In the genomic region with DNA sequence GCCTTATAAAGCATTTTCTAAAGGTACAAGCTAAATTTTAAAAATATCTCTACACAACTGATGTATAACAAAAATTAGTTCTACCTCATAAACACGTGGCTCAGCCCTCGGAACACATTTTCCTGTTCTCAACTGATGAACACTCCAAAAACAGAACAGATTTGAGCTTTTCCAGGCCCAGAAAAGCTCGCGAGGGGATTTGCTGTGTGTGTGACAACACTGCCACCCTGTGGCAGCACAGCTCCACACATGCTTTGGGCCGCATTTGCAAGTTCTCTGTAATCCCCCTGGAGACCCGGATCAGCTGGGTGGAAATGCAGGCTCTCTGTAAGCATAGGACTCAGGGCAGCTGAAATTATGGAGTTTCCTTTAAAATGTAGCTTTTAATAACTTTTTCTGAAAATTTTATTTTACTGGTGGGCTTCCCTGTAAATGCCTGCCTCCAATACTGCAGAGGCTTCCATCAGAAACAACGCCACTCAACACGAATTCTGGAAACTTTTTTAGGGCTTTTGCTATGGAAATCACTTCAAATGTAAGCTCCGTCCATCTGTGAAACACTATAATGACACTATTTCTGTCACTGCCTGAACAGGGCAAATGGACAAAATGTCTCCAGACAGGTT, we compare ENCODE assay signal across 8 cellular contexts.
DNase-seq lines count a peak whose midpoint lies in the region; ATAC-seq, FAIRE-seq and TF ChIP-seq lines count a peak whose summit lies in the region.

No MANE protein-coding gene starts in this region.

- H3K36me3 ChIP-seq in KMS-11 (ENCODE audit: insufficient read depth), result no peaks in the 10 kb centered on the region
- H3K36me3 ChIP-seq in SJCRH30, result no peaks in the 10 kb centered on the region
- H3K36me3 ChIP-seq in prostate gland, result no peaks in the 10 kb centered on the region

- peak; percentile 89 for ATAC-seq in Right ventricle myocardium superior (ENCODE audit: poor library complexity)

- H4K20me1 ChIP-seq in KMS-11 (ENCODE audit: insufficient read depth), result no peaks in the 10 kb centered on the region

- in situ Hi-C loops in ACHN (cut with HindIII; ENCODE audit: low pct_ligation_motif_present, low pct_unique_long_range_greater_than_20kb, low sequenced_read_pairs), result no loop called here

- peak; percentile 48 for FAIRE-seq in GM12892 (lab: Jason Lieb, UNC)

- H3K27me3 ChIP-seq in KMS-11 (ENCODE audit: insufficient read depth, low read depth) (no peaks in the 10 kb centered on the region), SJCRH30 (no peaks in the 10 kb centered on the region), prostate gland (replicated peaks; ENCODE audit: insufficient read depth) (no peaks in the 10 kb centered on the region)

- H3K9me3 ChIP-seq in SJCRH30 (replicated peaks) (no peaks in the 10 kb centered on the region), prostate gland (no peaks in the 10 kb centered on the region)

- H3K4me1 ChIP-seq in KMS-11 (ENCODE audit: low read depth, poor library complexity, severe bottlenecking) (no peaks in the 10 kb centered on the region), SJCRH30 (no peaks in the 10 kb centered on the region), prostate gland (replicated peaks) (no peaks in the 10 kb centered on the region)

- no peak overlapping the region for H3K27ac ChIP-seq in KMS-11
- H3K27ac ChIP-seq in SJCRH30, result no peak overlapping the region
- H3K27ac ChIP-seq in prostate gland, result no peak overlapping the region

- DNase-seq in ACHN (peak; percentile 75), GM12892 (ENCODE audit: insufficient read length) (no peak), SJCRH30 (peak; percentile 46 to 75), Right ventricle myocardium superior (peak; percentile 78), prostate gland (ENCODE audit: low spot score) (peak; percentile 35), NCI-H226 (no peak)
- DNase-seq in activated naive CD8-positive, alpha-beta T cell treated with anti-CD3 and anti-CD28 coated beads, Interleukin-2, amount 50 U/mL, for 16 hours (ENCODE audit: low read depth, low spot score), result peak; percentile 19

- no peaks in the 10 kb centered on the region for H3K79me2 ChIP-seq in KMS-11 (ENCODE audit: insufficient read depth, low read depth)

- no peak overlapping the region for H2AFZ ChIP-seq in KMS-11 (ENCODE audit: low read depth)

- TF ChIP-seq CTCF in KMS-11 (conservative IDR thresholded peaks at IDR 0.05; ENCODE audit: low read depth, low read length), result peak; percentile 97
- peak; percentile 53 to 91 (median 88) for TF ChIP-seq CTCF in prostate gland (IDR thresholded peaks at IDR 0.05)

- TF ChIP-seq POLR2A in GM12892 (IDR thresholded peaks at IDR 0.05; ENCODE audit: low read depth, low read length), result no peak
- TF ChIP-seq POLR2A in prostate gland (IDR thresholded peaks at IDR 0.05), result no peak

- no peak overlapping the region for H3K4me2 ChIP-seq in KMS-11

- 27% methylated on average over 9 of the region's 9 CpGs for WGBS in prostate gland

- no peak overlapping the region for H3K4me3 ChIP-seq in KMS-11 (IDR thresholded peaks at IDR 0.05; ENCODE audit: insufficient read depth, low read depth, low read length)
- no peak overlapping the region for H3K4me3 ChIP-seq in SJCRH30
- H3K4me3 ChIP-seq in prostate gland, result no peak overlapping the region

- no peak overlapping the region for H3K9ac ChIP-seq in KMS-11

- intact Hi-C loops in Right ventricle myocardium superior (cut with DNase I) (loop anchor here (5.0 kb wide), 3 partner anchors 206 to 954 kb away; no protein-coding TSS in a partner anchor), prostate gland (cut with DNase I) (loop anchor here (5.0 kb wide), 2 partner anchors 694 to 1069 kb away; a partner anchor contains a TSS)

Comparison
In these comparisons a context has a peak if more than half of its experiments do, and no peak if none do; other contexts are left out.
1. DNase-seq: peak in ACHN (single experiment), SJCRH30 (2 of 2), activated naive CD8-positive, alpha-beta T cell treated with anti-CD3 and anti-CD28 coated beads, Interleukin-2, amount 50 U/mL, for 16 hours (single experiment), Right ventricle myocardium superior (single experiment) and prostate gland (single experiment); none in GM12892 (single experiment) and NCI-H226 (single experiment).